Comparison of ENCODE assay signal across 13 cellular contexts in the genomic region with DNA sequence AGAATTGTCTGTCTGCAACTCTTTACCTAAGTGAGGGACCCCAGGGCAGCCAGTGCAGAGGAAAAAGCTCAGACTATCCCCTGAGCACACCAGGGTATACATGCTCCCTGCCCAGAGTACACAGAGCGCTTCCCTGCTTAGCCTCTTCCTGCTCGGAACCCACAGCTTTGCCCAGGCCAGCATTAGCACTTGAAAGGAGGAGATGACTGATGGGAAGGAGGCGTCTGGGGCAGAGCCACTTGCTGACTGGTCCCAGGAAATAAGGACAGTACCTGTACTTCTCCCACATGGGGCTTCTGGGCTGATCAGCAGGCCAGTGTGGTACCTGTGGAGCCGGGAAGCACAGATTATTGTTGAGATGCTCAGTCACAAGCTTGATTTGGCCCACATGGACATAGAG. TPM values are rescaled to one million over a fixed set of nuclear protein-coding genes. Genes with fewer than 3 reads are reported as not detected.
A peak's percentile ranks its signal among the peaks of the same experiment; 100 is the strongest.
DNase-seq lines count a peak whose midpoint lies in the region; ATAC-seq and TF ChIP-seq lines count a peak whose summit lies in the region.
"Had no signal": no experiment of that assay in that cellular context is flagged by ENCODE, and none has a peak within 500 bp of the region (broad histone marks: within the 10 kb centered on the region; RNA-seq: fewer than 3 reads in every experiment).

No MANE protein-coding gene starts in this region.

- no peak overlapping the region for H3K14ac ChIP-seq in trophoblast cell (ENCODE audit: low read length)

- H3K18ac ChIP-seq in trophoblast cell (ENCODE audit: low read length): no peak overlapping the region

- no peak overlapping the region for H3K9ac ChIP-seq in trophoblast cell (ENCODE audit: low read length)

- H3K27ac Mint-ChIP-seq in endothelial cell (ENCODE audit: unreplicated experiment): peak overlapping the region; percentile 100
- H3K27ac Mint-ChIP-seq: activated T-helper 2 cell treated with anti-CD3 and anti-CD28 coated beads, Interferon-gamma antibody, Interleukin-2, Interleukin-4, amounts not matched to agents 10 μg/mL and 5 μg/mL and 100 μg/mL, durations not matched to agents 14 hours and 24 hours and 36 hours had no signal

- no CpG with 5 or more reads among the region's 4 CpGs for WGBS in trophoblast cell (ENCODE audit: extremely low coverage, insufficient coverage, insufficient read length)

- H3K79me2 ChIP-seq in trophoblast cell (ENCODE audit: control insufficient read depth, insufficient read depth, low read length, poor library complexity): peaks cover 4% of the 10 kb centered on the region

- H3K9me3 ChIP-seq in Panc1 (ENCODE audit: control insufficient read depth, insufficient read depth, low read depth, low read length) (no peaks in the 10 kb centered on the region), trophoblast cell (ENCODE audit: insufficient read depth, low read depth, low read length) (no peaks in the 10 kb centered on the region)
- H3K9me3 ChIP-seq: Caco-2 had no signal

- H4K8ac ChIP-seq in trophoblast cell (ENCODE audit: low read depth, low read length): no peak overlapping the region

- H3K36me3 Mint-ChIP-seq in endothelial cell (ENCODE audit: low read depth, unreplicated experiment): peaks cover 14% of the 10 kb centered on the region

- peak overlapping the region; percentile 26 for H4K91ac ChIP-seq in trophoblast cell (ENCODE audit: low read depth, low read length)

- H4K12ac ChIP-seq in trophoblast cell (ENCODE audit: low read depth, low read length): no peak overlapping the region

- no peak overlapping the region for H3K4me2 ChIP-seq in trophoblast cell (ENCODE audit: low read length)

- H3K4me3 Mint-ChIP-seq in endothelial cell (ENCODE audit: unreplicated experiment): peak overlapping the region; percentile 47

- H3K27me3 Mint-ChIP-seq in endothelial cell (ENCODE audit: unreplicated experiment): peaks cover 15% of the 10 kb centered on the region

- no peak overlapping the region for H3K27ac ChIP-seq in Panc1 (ENCODE audit: low read length)
- H3K27ac ChIP-seq in trophoblast cell (ENCODE audit: low read depth, low read length): no peak overlapping the region
- no peak overlapping the region for H3K27ac ChIP-seq in foreskin keratinocyte

- H2BK12ac ChIP-seq in trophoblast cell (ENCODE audit: low read length): no peak overlapping the region

- no peak overlapping the region for H2AFZ ChIP-seq in trophoblast cell (ENCODE audit: insufficient read depth, low read length, poor library complexity)

- H3K9me3 Mint-ChIP-seq in endothelial cell (ENCODE audit: unreplicated experiment): no peaks in the 10 kb centered on the region
- H3K9me3 Mint-ChIP-seq: activated T-helper 2 cell treated with anti-CD3 and anti-CD28 coated beads, Interferon-gamma antibody, Interleukin-2, Interleukin-4, amounts not matched to agents 10 μg/mL and 5 μg/mL and 100 μg/mL, durations not matched to agents 14 hours and 24 hours and 36 hours had no signal

- BruUV-seq in Panc1 (replicated peaks; lab: Mats Ljungman, UMichigan): no TSS peak

- DNase-seq in ELF-1 (ENCODE audit: low read depth, low spot score) (peak; percentile 64), Panc1 (ENCODE audit: low read depth, low spot score) (no peak), endothelial cell (ENCODE audit: low spot score) (no peak), trophoblast cell (no peak), DMS53 (lab: John Stamatoyannopoulos, UW) (no peak), foreskin keratinocyte (no peak)
- DNase-seq: aorta, kidney had no signal

- in situ Hi-C loops in Panc1 (cut with HindIII; ENCODE audit: low pct_unique_long_range_greater_than_20kb, low sequenced_read_pairs): no loop called here

- ATAC-seq in Panc1 (peak; percentile 33; the same call in 1 of the 2 replicates), GM21723 (IDR thresholded peaks at IDR 0.05; ENCODE audit: unreplicated experiment) (no peak), foreskin keratinocyte (no peak), GM21526 (IDR thresholded peaks at IDR 0.05; ENCODE audit: low FRiP score, unreplicated experiment) (no peak)
- ATAC-seq: activated CD4-positive, CD25-positive, alpha-beta regulatory T cell treated with anti-CD3 and anti-CD28 coated beads, Interleukin-2, amount 50 U/mL, for 24 hours had no signal

- H3K36me3 ChIP-seq in Panc1 (ENCODE audit: control insufficient read depth, insufficient read depth, low read length) (no peaks in the 10 kb centered on the region), trophoblast cell (ENCODE audit: control insufficient read depth in 1 of 2, insufficient read depth in 2 of 2, low read length in 2 of 2) (peaks cover 31 to 35% of the 10 kb centered on the region in 2 experiments)

- no peak overlapping the region for H2BK5ac ChIP-seq in trophoblast cell (ENCODE audit: low read depth, low read length, poor library complexity)

- H3K4ac ChIP-seq in trophoblast cell (ENCODE audit: low read depth, low read length): no peak overlapping the region

- peaks cover 79% of the 10 kb centered on the region for H3K4me1 Mint-ChIP-seq in endothelial cell (ENCODE audit: unreplicated experiment)

- CTCF ChIA-PET in Panc1 (lab: Charles Lee): interaction anchor here (0.6 to 1.0 kb wide), 3 partner anchors 12 to 293 kb away, joined by 3 to 4 read pairs (median 3); no protein-coding TSS in a partner anchor

- peaks cover 21% of the 10 kb centered on the region for H3K79me1 ChIP-seq in trophoblast cell (ENCODE audit: low read length)

- H3K4me1 ChIP-seq in Panc1 (ENCODE audit: control insufficient read depth, insufficient read depth, low read length) (peaks cover 4% of the 10 kb centered on the region; the same call in 1 of the 2 replicates), trophoblast cell (ENCODE audit: control insufficient read depth in 1 of 2, insufficient read depth in 2 of 2, low read length in 2 of 2) (peaks cover 30 to 39% of the 10 kb centered on the region in 2 experiments), foreskin keratinocyte (no peaks in the 10 kb centered on the region)

- TF ChIP-seq CTCF in Panc1 (IDR thresholded peaks at IDR 0.05): no peak
- no peak for TF ChIP-seq CTCF in endothelial cell (IDR thresholded peaks at IDR 0.05; ENCODE audit: unreplicated experiment)
- no peak for TF ChIP-seq CTCF in foreskin keratinocyte (conservative IDR thresholded peaks at IDR 0.05)

- no peak overlapping the region for H2AK5ac ChIP-seq in trophoblast cell (ENCODE audit: low read length)

- H3K27me3 ChIP-seq in Panc1 (ENCODE audit: control insufficient read depth, insufficient read depth, low read length) (no peaks in the 10 kb centered on the region), trophoblast cell (ENCODE audit: insufficient read depth, low read length) (no peaks in the 10 kb centered on the region), foreskin keratinocyte (no peaks in the 10 kb centered on the region)

- no peak overlapping the region for H2BK120ac ChIP-seq in trophoblast cell (ENCODE audit: insufficient read depth, low read length, poor library complexity)

- intact Hi-C loops in Panc1 (cut with micrococcal nuclease; ENCODE audit: unreplicated experiment): no loop called here

- POLR2A ChIA-PET in Panc1 (lab: Charles Lee): interaction anchor here (0.6 kb wide), 1 partner anchor 97 kb away, joined by 5 read pairs; no protein-coding TSS in a partner anchor

- H3K4me3 ChIP-seq in Panc1 (ENCODE audit: low read depth in 2 of 2, low read length in 2 of 2) (no peak overlapping the region), trophoblast cell (ENCODE audit: low read depth, low read length) (no peak overlapping the region)

- no peak overlapping the region for H3K23ac ChIP-seq in trophoblast cell (ENCODE audit: low read length)

RNA-seq across cellular contexts. Expression of a gene that starts 48.4 kb away (rescaled TPM):
- 54.4 TPM for total RNA-seq in Panc1 (2021; ENCODE audit: unreplicated experiment)
- 64.3 TPM for polyA plus RNA-seq in Panc1 (2012; ENCODE audit: insufficient read length)
- total RNA-seq in endothelial cell (ENCODE audit: unreplicated experiment): 219 TPM
- polyA plus RNA-seq in trophoblast cell (2013): 36.7 and 37.2 TPM in 2 replicates
- 57.9 and 65.4 TPM in 2 replicates for total RNA-seq in foreskin keratinocyte
- polyA plus RNA-seq in foreskin keratinocyte: 59.3 and 62.8 TPM in 2 replicates
